ENCODE assay signal across 28 cellular contexts in genomic region chr1:164361927-164362326, GRCh38.
"Had no signal": no experiment of that assay in that cellular context is flagged by ENCODE, and none has a peak within 500 bp of the region (broad histone marks: within the 10 kb centered on the region; RNA-seq: fewer than 3 reads in every experiment).

No MANE protein-coding gene starts in this region.

- H3K27me3 ChIP-seq: brain microvascular endothelial cell, esophagus muscularis mucosa, gastroesophageal sphincter had no signal

- H3K4me3 ChIP-seq: esophagus muscularis mucosa, gastroesophageal sphincter had no signal

- H3K27ac ChIP-seq: brain microvascular endothelial cell, esophagus muscularis mucosa, gastroesophageal sphincter had no signal

- ATAC-seq: activated T-cell treated with anti-CD3 and anti-CD28 coated beads, Interleukin-2, amount 50 U/mL, for 4 hours; activated T-helper 17 cell treated with anti-CD3 and anti-CD28 coated beads, Interleukin-2, amount 50 U/mL, for 72 hours; effector memory CD8-positive, alpha-beta T cell; gastroesophageal sphincter; WTC11 had no signal

- DNase-seq: activated CD4-positive, alpha-beta memory T cell treated with anti-CD3 and anti-CD28 coated beads, Interleukin-2, amount 10 ng/mL, durations not matched to agents 7 days and 5 days; activated CD4-positive, alpha-beta T cell treated with anti-CD3 and anti-CD28 coated beads for 1 hour; activated CD4-positive, alpha-beta T cell treated with anti-CD3 and anti-CD28 coated beads for 4 hours; activated CD4-positive, alpha-beta T cell treated with anti-CD3 and anti-CD28 coated beads, Interleukin-2, amount 10 ng/mL, durations not matched to agents 7 days and 5 days; activated CD4-positive, alpha-beta T cell treated with anti-CD3 and anti-CD28 coated beads, Interleukin-2, amount 50 U/mL, for 4 hours; activated CD8-positive, alpha-beta memory T cell treated with anti-CD3 and anti-CD28 coated beads, Interleukin-2, amount 50 U/mL, for 48 hours; activated effector memory CD4-positive, alpha-beta T cell treated with Interleukin-2 at 50 U/mL for 16 hours; activated gamma-delta T cell treated with Interleukin-2 at 50 U/mL for 16 hours; activated naive CD4-positive, alpha-beta T cell treated with anti-CD3 and anti-CD28 coated beads, Interleukin-2, amount 50 U/mL, for 16 hours; activated naive CD4-positive, alpha-beta T cell treated with Interleukin-2 at 50 U/mL for 16 hours; activated T-cell treated with anti-CD3 and anti-CD28 coated beads for 4 hours; activated T-cell treated with anti-CD3 and anti-CD28 coated beads, Interleukin-2, amount 50 U/mL, for 4 hours; amniotic stem cell; anterior cingulate cortex; brain microvascular endothelial cell; caudate nucleus; cortex of kidney; dermis blood vessel endothelial cell; effector CD4-positive, alpha-beta T cell; effector memory CD8-positive, alpha-beta T cell; erythroblast; foreskin melanocyte; head of caudate nucleus; T-helper 2 cell had no signal
